Comparison of ENCODE assay signal across 1 cellular context in the genomic region with DNA sequence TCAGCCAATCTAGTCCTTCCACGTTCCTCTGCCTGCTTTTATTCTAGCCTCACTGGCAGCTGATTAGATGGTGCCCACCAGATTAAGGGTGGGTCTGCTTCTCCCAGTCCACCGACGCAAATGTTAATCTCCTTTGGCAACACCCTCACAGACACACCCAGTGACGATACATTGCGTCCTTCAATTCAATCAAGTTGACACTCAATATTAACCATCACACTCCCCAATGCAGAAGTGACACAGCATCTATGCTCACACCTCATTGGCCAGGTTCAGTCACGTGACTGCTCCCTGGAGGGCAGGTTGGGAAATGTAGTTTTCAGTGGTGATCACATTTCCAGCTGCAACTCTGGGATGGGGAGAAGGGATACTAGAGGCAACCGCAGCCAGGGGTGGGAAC.
TF ChIP-seq lines count a peak whose summit lies in the region.

No MANE protein-coding gene starts in this region.

TF ChIP-seq in IMR-90, 13 proteins besides CTCF, POLR2A, EP300 and RAD21:
- TF ChIP-seq, protein P1, sequence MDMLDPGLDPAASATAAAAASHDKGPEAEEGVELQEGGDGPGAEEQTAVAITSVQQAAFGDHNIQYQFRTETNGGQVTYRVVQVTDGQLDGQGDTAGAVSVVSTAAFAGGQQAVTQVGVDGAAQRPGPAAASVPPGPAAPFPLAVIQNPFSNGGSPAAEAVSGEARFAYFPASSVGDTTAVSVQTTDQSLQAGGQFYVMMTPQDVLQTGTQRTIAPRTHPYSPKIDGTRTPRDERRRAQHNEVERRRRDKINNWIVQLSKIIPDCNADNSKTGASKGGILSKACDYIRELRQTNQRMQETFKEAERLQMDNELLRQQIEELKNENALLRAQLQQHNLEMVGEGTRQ (IDR thresholded peaks at IDR 0.05; ENCODE audit: low read depth, low read length): peak; percentile 84
- TF ChIP-seq MAFK (IDR thresholded peaks at IDR 0.05; ENCODE audit: low read depth, low read length): no peak
